3 cellular contexts compared by ENCODE assay signal in genomic region chrX:2447484-2447883, GRCh38.
TF ChIP-seq lines count a peak whose summit lies in the region.

No MANE protein-coding gene starts in this region.

TF ChIP-seq in GM12891, 5 proteins besides CTCF, POLR2A, EP300 and RAD21:
- TF ChIP-seq PAX5 (IDR thresholded peaks at IDR 0.05; ENCODE audit: insufficient read depth, low read length, severe bottlenecking) (no peak), TAF1 (IDR thresholded peaks at IDR 0.05; ENCODE audit: low read depth, low read length) (no peak), POU2F2 (IDR thresholded peaks at IDR 0.05; ENCODE audit: low read depth, low read length) (no peak), POLR2AphosphoS5 (IDR thresholded peaks at IDR 0.05; ENCODE audit: low read depth, low read length) (no peak), SPI1 (IDR thresholded peaks at IDR 0.05; ENCODE audit: low read depth, low read length) (no peak)
TF ChIP-seq in GM12891: peak in this region for 0.

TF ChIP-seq in IMR-90, 13 proteins besides CTCF, POLR2A, EP300 and RAD21:
- no peak for TF ChIP-seq CHD1 (IDR thresholded peaks at IDR 0.05; ENCODE audit: low read depth, low read length)
- TF ChIP-seq RCOR1 (IDR thresholded peaks at IDR 0.05; ENCODE audit: insufficient replicate concordance, low read length): no peak
- TF ChIP-seq MAZ (IDR thresholded peaks at IDR 0.05; ENCODE audit: borderline replicate concordance, low read depth, low read length): no peak
- no peak for TF ChIP-seq RFX5 (IDR thresholded peaks at IDR 0.05; ENCODE audit: low read depth, low read length)
- no peak for TF ChIP-seq NFE2L2 (IDR thresholded peaks at IDR 0.05; ENCODE audit: low read depth, low read length)
- TF ChIP-seq, protein P1, sequence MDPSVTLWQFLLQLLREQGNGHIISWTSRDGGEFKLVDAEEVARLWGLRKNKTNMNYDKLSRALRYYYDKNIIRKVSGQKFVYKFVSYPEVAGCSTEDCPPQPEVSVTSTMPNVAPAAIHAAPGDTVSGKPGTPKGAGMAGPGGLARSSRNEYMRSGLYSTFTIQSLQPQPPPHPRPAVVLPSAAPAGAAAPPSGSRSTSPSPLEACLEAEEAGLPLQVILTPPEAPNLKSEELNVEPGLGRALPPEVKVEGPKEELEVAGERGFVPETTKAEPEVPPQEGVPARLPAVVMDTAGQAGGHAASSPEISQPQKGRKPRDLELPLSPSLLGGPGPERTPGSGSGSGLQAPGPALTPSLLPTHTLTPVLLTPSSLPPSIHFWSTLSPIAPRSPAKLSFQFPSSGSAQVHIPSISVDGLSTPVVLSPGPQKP (IDR thresholded peaks at IDR 0.05; ENCODE audit: borderline replicate concordance, low read depth, low read length): no peak
- no peak for TF ChIP-seq MXI1 (IDR thresholded peaks at IDR 0.05; ENCODE audit: borderline replicate concordance, low read depth, low read length)

TF ChIP-seq in H1, 55 proteins besides CTCF, POLR2A, EP300 and RAD21:
- TF ChIP-seq KDM5A (IDR thresholded peaks at IDR 0.05; ENCODE audit: low read length): no peak
- TF ChIP-seq RXRA (IDR thresholded peaks at IDR 0.05; ENCODE audit: insufficient read depth, low read depth, low read length): no peak
- TF ChIP-seq MAX (IDR thresholded peaks at IDR 0.05): no peak
- TF ChIP-seq TCF12 (IDR thresholded peaks at IDR 0.05; ENCODE audit: low read depth, low read length): no peak
- TF ChIP-seq CBX8 (IDR thresholded peaks at IDR 0.05; ENCODE audit: borderline replicate concordance, low read depth, low read length): no peak
- no peak for TF ChIP-seq GTF2F1 (IDR thresholded peaks at IDR 0.05; ENCODE audit: borderline replicate concordance, low read depth, low read length)
- no peak for TF ChIP-seq BACH1 (IDR thresholded peaks at IDR 0.05; ENCODE audit: low read length)
- TF ChIP-seq CHD1 (IDR thresholded peaks at IDR 0.05; ENCODE audit: low read depth, low read length): no peak
- no peak for TF ChIP-seq SP1 (IDR thresholded peaks at IDR 0.05; ENCODE audit: low read depth, low read length)
- no peak for TF ChIP-seq FOSL1 (IDR thresholded peaks at IDR 0.05; ENCODE audit: insufficient read depth, low read depth, low read length)
- no peak for TF ChIP-seq RFX5 (IDR thresholded peaks at IDR 0.05; ENCODE audit: borderline replicate concordance, low read depth, low read length)
- 0 out of 4 replicates have a peak, but pooled peaks of 1 of the 2 experiments have one; percentile 33 for TF ChIP-seq HDAC2 (IDR thresholded peaks at IDR 0.05; ENCODE audit: borderline replicate concordance in 1 of 2, low read depth in 2 of 2, low read length in 2 of 2)
- TF ChIP-seq MAFK (IDR thresholded peaks at IDR 0.05; ENCODE audit: low read depth, low read length): no peak
- peak; percentile 69 for TF ChIP-seq KDM1A (IDR thresholded peaks at IDR 0.05; ENCODE audit: borderline replicate concordance, low read length)
